Comparison of ENCODE assay signal across 21 cellular contexts in the genomic region with DNA sequence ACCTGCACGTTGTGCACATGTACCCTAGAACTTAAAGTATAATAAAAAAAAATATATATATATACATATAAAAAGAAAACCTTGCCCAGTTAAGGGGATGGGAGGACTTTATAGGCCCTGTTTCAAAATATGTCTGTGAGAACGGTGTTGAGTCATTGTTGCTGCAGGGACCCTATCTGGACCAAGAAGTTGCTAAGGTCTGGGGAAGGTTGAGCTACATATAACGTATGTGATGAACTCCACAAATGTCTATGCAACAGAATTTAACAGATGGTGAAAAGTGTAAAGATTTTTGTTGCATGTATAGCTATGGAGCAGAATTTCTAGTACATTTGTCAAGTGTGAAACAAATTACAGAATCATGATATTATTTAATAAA. TPM values are rescaled to one million over a fixed set of nuclear protein-coding genes. Genes with fewer than 3 reads are reported as not detected.
DNase-seq lines count a peak whose midpoint lies in the region; ATAC-seq, FAIRE-seq and TF ChIP-seq lines count a peak whose summit lies in the region.
"Had no signal": no experiment of that assay in that cellular context is flagged by ENCODE, and none has a peak within 500 bp of the region (broad histone marks: within the 10 kb centered on the region; RNA-seq: fewer than 3 reads in every experiment).

No MANE protein-coding gene starts in this region.

- no peaks in the 10 kb centered on the region for H3K9me3 ChIP-seq in HepG2 (ENCODE audit: low read length)
- H3K9me3 ChIP-seq: A549, Caco-2 had no signal

- POLR2A ChIA-PET in HepG2 (lab: Yijun Ruan, JAX) = no interaction called here

- no peak for TF ChIP-seq RAD21 in HepG2 (CRISPR knock-in tag; IDR thresholded peaks at IDR 0.05)

- FAIRE-seq in GM12891 (lab: Jason Lieb, UNC) = peak; percentile 33
- no peak for FAIRE-seq in HepG2 (lab: Jason Lieb, UNC)
- FAIRE-seq: A549, D721Med, G401.6, GM19239 had no signal

- H3K9ac ChIP-seq in HepG2 (ENCODE audit: insufficient read depth, low read depth, low read length) = no peak overlapping the region
- H3K9ac ChIP-seq: BLaER1 treated with 17β-estradiol and CSF1 and Interleukin-3, amounts not matched to agents 10 nM and 100 nM had no signal

- intact Hi-C loops in HepG2 (cut with micrococcal nuclease; ENCODE audit: unreplicated experiment) = no loop called here

- no peaks in the 10 kb centered on the region for H3K27me3 ChIP-seq in GM06990 (replicated peaks; ENCODE audit: control insufficient read depth, insufficient read depth, low read length)
- H3K27me3 ChIP-seq in HepG2 (ENCODE audit: control insufficient read depth in 1 of 2, insufficient read depth in 2 of 2, low read length in 2 of 2) = no peaks in the 10 kb centered on the region
- H3K27me3 ChIP-seq: BLaER1 treated with 17β-estradiol and CSF1 and Interleukin-3, amounts not matched to agents 10 nM and 100 nM had no signal

- H3K4me1 Mint-ChIP-seq in activated naive CD8-positive, alpha-beta T cell treated with anti-CD3 and anti-CD28 coated beads, Interleukin-2, amount 50 U/mL, for 24 hours = peaks cover 36% of the 10 kb centered on the region
- H3K4me1 Mint-ChIP-seq in activated naive CD8-positive, alpha-beta T cell treated with anti-CD3 and anti-CD28 coated beads for 36 hours = peaks cover 25% of the 10 kb centered on the region
- H3K4me1 Mint-ChIP-seq: B cell had no signal

- TF ChIP-seq CTCF in GM06990 (IDR thresholded peaks at IDR 0.05; ENCODE audit: insufficient read depth, low read length, poor library complexity, severe bottlenecking) (no peak), HepG2 (CRISPR knock-in tag; IDR thresholded peaks at IDR 0.05) (no peak)

- no peaks in the 10 kb centered on the region for H3K4me1 ChIP-seq in HepG2 (ENCODE audit: insufficient read depth, low read length)
- H3K4me1 ChIP-seq: A549; BLaER1 treated with 17β-estradiol and CSF1 and Interleukin-3, amounts not matched to agents 10 nM and 100 nM had no signal

- peak overlapping the region; percentile 8 for H3K4me3 Mint-ChIP-seq in activated naive CD8-positive, alpha-beta T cell treated with anti-CD3 and anti-CD28 coated beads, Interleukin-2, amount 50 U/mL, for 24 hours
- no peak overlapping the region for H3K4me3 Mint-ChIP-seq in activated naive CD8-positive, alpha-beta T cell treated with anti-CD3 and anti-CD28 coated beads for 36 hours
- H3K4me3 Mint-ChIP-seq: B cell; CD4-positive, alpha-beta T cell; CD8-positive, alpha-beta T cell had no signal

- H3K27ac ChIP-seq in HepG2 (ENCODE audit: extremely low read length, insufficient read depth, low read length) = no peak overlapping the region
- H3K27ac ChIP-seq: 22Rv1; A549; BLaER1 treated with 17β-estradiol and CSF1 and Interleukin-3, amounts not matched to agents 10 nM and 100 nM; C4-2B had no signal

- H3K36me3 ChIP-seq in GM06990 (ENCODE audit: control insufficient read depth, insufficient read depth, low read length) (no peaks in the 10 kb centered on the region; the same call in 1 of the 2 replicates), HepG2 (replicated peaks in 1 of 2; ENCODE audit: control insufficient read depth in 1 of 2, insufficient read depth in 2 of 2, low read length in 2 of 2) (no peaks in the 10 kb centered on the region)
- H3K36me3 ChIP-seq: BLaER1 treated with 17β-estradiol and CSF1 and Interleukin-3, amounts not matched to agents 10 nM and 100 nM had no signal

- no peak overlapping the region for H2AFZ ChIP-seq in HepG2 (ENCODE audit: low read length)

- TF ChIP-seq EP300 in HepG2 (IDR thresholded peaks at IDR 0.05; ENCODE audit: low read depth in 2 of 2, low read length in 2 of 2) (no peak), HepG2 (CRISPR knock-in tag; IDR thresholded peaks at IDR 0.05; ENCODE audit: borderline replicate concordance) (no peak)

- BruUV-seq in HepG2 (replicated peaks; lab: Mats Ljungman, UMichigan) = no TSS peak

- H3K27ac Mint-ChIP-seq in activated naive CD8-positive, alpha-beta T cell treated with anti-CD3 and anti-CD28 coated beads, Interleukin-2, amount 50 U/mL, for 24 hours = no peak overlapping the region
- no peak overlapping the region for H3K27ac Mint-ChIP-seq in activated naive CD8-positive, alpha-beta T cell treated with anti-CD3 and anti-CD28 coated beads for 36 hours
- H3K27ac Mint-ChIP-seq: B cell; CD4-positive, alpha-beta T cell; CD8-positive, alpha-beta T cell had no signal

- H3K79me2 ChIP-seq in HepG2 (ENCODE audit: insufficient read depth, low read length) = no peaks in the 10 kb centered on the region

- CTCF ChIA-PET in HepG2 (lab: Yijun Ruan, JAX; ENCODE audit: low intra/inter-chr PET ratio, low total read pairs) = no interaction called here

- H4K20me1 ChIP-seq in HepG2 (ENCODE audit: insufficient read depth, low read length) = no peaks in the 10 kb centered on the region
- H4K20me1 ChIP-seq: BLaER1 treated with 17β-estradiol and CSF1 and Interleukin-3, amounts not matched to agents 10 nM and 100 nM had no signal

- H3K4me2 ChIP-seq in HepG2 (ENCODE audit: low read depth, low read length) = no peak overlapping the region
- H3K4me2 ChIP-seq: A549; BLaER1 treated with 17β-estradiol and CSF1 and Interleukin-3, amounts not matched to agents 10 nM and 100 nM had no signal

- H3K4me3 ChIP-seq in GM06990 (replicated peaks; ENCODE audit: low read depth, low read length) (peak overlapping the region; percentile 23), HepG2 (replicated peaks in 1 of 3; ENCODE audit: insufficient read depth in 1 of 3, low read depth in 2 of 3, low read length in 3 of 3) (no peak overlapping the region)
- H3K4me3 ChIP-seq: A549; BLaER1 treated with 17β-estradiol and CSF1 and Interleukin-3, amounts not matched to agents 10 nM and 100 nM had no signal

- TF ChIP-seq POLR2A in GM12891 (IDR thresholded peaks at IDR 0.05; ENCODE audit: low read depth, low read length) (no peak), HepG2 (IDR thresholded peaks at IDR 0.05; ENCODE audit: insufficient read depth in 1 of 2, low read depth in 2 of 2, low read length in 2 of 2) (no peak)

- no peak for ATAC-seq in activated naive CD8-positive, alpha-beta T cell treated with anti-CD3 and anti-CD28 coated beads, Interleukin-2, amount 50 U/mL, for 24 hours
- ATAC-seq in GM21423 (IDR thresholded peaks at IDR 0.05; ENCODE audit: unreplicated experiment) (no peak), HepG2 (no peak)
- ATAC-seq: CD8-positive, alpha-beta T cell had no signal

- DNase-seq in activated naive CD8-positive, alpha-beta T cell treated with anti-CD3 and anti-CD28 coated beads, Interleukin-2, amount 50 U/mL, for 24 hours = no peak
- DNase-seq in activated naive CD8-positive, alpha-beta T cell treated with anti-CD3 and anti-CD28 coated beads for 36 hours = no peak
- DNase-seq in GM06990 (ENCODE audit: extremely low read depth, insufficient read length) (no peak), GM12891 (ENCODE audit: insufficient read length, low spot score) (no peak), HepG2 (ENCODE audit: low spot score) (no peak)
- DNase-seq: AML-193; Calu3; CD4-positive, alpha-beta T cell; CD8-positive, alpha-beta T cell; DMS79 treated with DMSO at 0.1 percent for 48 hours; GF-D8 had no signal

- in situ Hi-C loops in HepG2 (cut with HindIII; ENCODE audit: extremely low pct_ligation_motif_present, low pct_unique_long_range_greater_than_20kb) = loop anchor here (25.0 kb wide), 2 partner anchors 378 to 1228 kb away; no protein-coding TSS in a partner anchor

- H3K36me3 Mint-ChIP-seq in activated naive CD8-positive, alpha-beta T cell treated with anti-CD3 and anti-CD28 coated beads, Interleukin-2, amount 50 U/mL, for 24 hours (ENCODE audit: low read depth) = no peaks in the 10 kb centered on the region
- H3K36me3 Mint-ChIP-seq in activated naive CD8-positive, alpha-beta T cell treated with anti-CD3 and anti-CD28 coated beads for 36 hours = no peaks in the 10 kb centered on the region
- H3K36me3 Mint-ChIP-seq: CD8-positive, alpha-beta T cell had no signal

- 42% methylated on average over 3 of the region's 3 CpGs for WGBS in HepG2 (ENCODE audit: low lambda C conversion rate)

- H3K9me3 Mint-ChIP-seq in activated naive CD8-positive, alpha-beta T cell treated with anti-CD3 and anti-CD28 coated beads, Interleukin-2, amount 50 U/mL, for 24 hours = peaks cover 9% of the 10 kb centered on the region
- H3K9me3 Mint-ChIP-seq in activated naive CD8-positive, alpha-beta T cell treated with anti-CD3 and anti-CD28 coated beads for 36 hours = peaks cover 3% of the 10 kb centered on the region
- H3K9me3 Mint-ChIP-seq: CD4-positive, alpha-beta T cell; CD8-positive, alpha-beta T cell had no signal

- H3K27me3 Mint-ChIP-seq in activated naive CD8-positive, alpha-beta T cell treated with anti-CD3 and anti-CD28 coated beads, Interleukin-2, amount 50 U/mL, for 24 hours = peaks cover 10% of the 10 kb centered on the region
- H3K27me3 Mint-ChIP-seq in activated naive CD8-positive, alpha-beta T cell treated with anti-CD3 and anti-CD28 coated beads for 36 hours = peaks cover 16% of the 10 kb centered on the region

TF ChIP-seq in HepG2, 621 proteins besides CTCF, POLR2A, EP300 and RAD21 (continues in another document):
- TF ChIP-seq CEBPB (IDR thresholded peaks at IDR 0.05; ENCODE audit: borderline replicate concordance, low read depth, low read length) = no peak

RNA-seq across cellular contexts. Expression of a gene that starts 59.7 kb away (rescaled TPM):
- total RNA-seq in activated naive CD8-positive, alpha-beta T cell treated with anti-CD3 and anti-CD28 coated beads for 36 hours = 1 to 10 TPM; 1.6 to 1.7 TPM
- polyA plus RNA-seq in GM12891 (2012; ENCODE audit: low read depth, missing spikeins) = 2.1 TPM
- 0.21 and 0.42 TPM in 2 replicates for total RNA-seq in HepG2 (2016; rRNA removed; fragmentation: Illumina TruSeq; extraction: Trizol)
- not detected in 2 replicates for total RNA-seq in HepG2 (2016; cell fraction: cytosol; rRNA removed; fragmentation: Illumina TruSeq; extraction: Trizol; ENCODE audit: low read depth)
- 0.30 and 0.33 TPM in 2 replicates for total RNA-seq in HepG2 (2016; cell fraction: insoluble cytoplasmic fraction; rRNA removed; fragmentation: Illumina TruSeq; extraction: Trizol)
- total RNA-seq in HepG2 (2016; cell fraction: membrane; rRNA removed; fragmentation: Illumina TruSeq; extraction: Trizol) = 0.25 and 0.28 TPM in 2 replicates
- 0.31 TPM in 1 of 2 replicates, not detected in the other for total RNA-seq in HepG2 (2016; cell fraction: nucleus; rRNA removed; fragmentation: Illumina TruSeq; extraction: Trizol)
- polyA plus RNA-seq in HepG2 (2011; rRNA removed) = 0.35 and 0.67 TPM in 2 replicates
- 0.63 and 0.83 TPM in 2 replicates for polyA plus RNA-seq in HepG2 (2011; cell fraction: cytosol; rRNA removed)
- 0.36 and 0.56 TPM in 2 replicates for polyA plus RNA-seq in HepG2 (2011; cell fraction: nucleus; rRNA removed)
- polyA plus RNA-seq in HepG2 (2012) = 0.13 and 0.19 TPM in 2 replicates
- polyA plus RNA-seq in HepG2 (2016; cell fraction: cytosol; fragmentation: Illumina TruSeq; extraction: Trizol; ENCODE audit: low read depth) = 0.07 TPM in 1 of 2 replicates, not detected in the other
- 0.44 and 0.53 TPM in 2 replicates for polyA plus RNA-seq in HepG2 (2016; cell fraction: insoluble cytoplasmic fraction; fragmentation: Illumina TruSeq; extraction: Trizol; ENCODE audit: low read depth)
- polyA plus RNA-seq in HepG2 (2016; cell fraction: membrane; fragmentation: Illumina TruSeq; extraction: Trizol; ENCODE audit: low read depth) = 0.19 TPM in 1 of 2 replicates, not detected in the other
- 0.15 TPM in 1 of 2 replicates, not detected in the other for polyA plus RNA-seq in HepG2 (2016; cell fraction: nucleus; fragmentation: Illumina TruSeq; extraction: Trizol; ENCODE audit: insufficient read depth, low read depth)
- 0.02 and 10.0 TPM in 2 replicates for polyA minus RNA-seq in HepG2 (2011; rRNA and poly(A)+ RNA removed; ENCODE audit: low replicate concordance)
- not detected in 2 replicates for polyA minus RNA-seq in HepG2 (2011; cell fraction: cytosol; rRNA and poly(A)+ RNA removed)
- polyA minus RNA-seq in HepG2 (2011; cell fraction: nucleus; rRNA and poly(A)+ RNA removed) = 0.25 and 0.77 TPM in 2 replicates
